11 cellular contexts compared by ENCODE assay signal in genomic region chr5:151683936-151684586, GRCh38. TPM values are rescaled to one million over a fixed set of nuclear protein-coding genes. Genes with fewer than 3 reads are reported as not detected.
DNase-seq lines count a peak whose midpoint lies in the region; TF ChIP-seq lines count a peak whose summit lies in the region.
"Had no signal": no experiment of that assay in that cellular context is flagged by ENCODE, and none has a peak within 500 bp of the region (broad histone marks: within the 10 kb centered on the region; RNA-seq: fewer than 3 reads in every experiment).

No MANE protein-coding gene starts in this region.

- peaks cover 13 to 61% (median 49%) of the 10 kb centered on the region in 10 experiments for H3K4me1 ChIP-seq in BLaER1 treated with 17β-estradiol and CSF1 and Interleukin-3, amounts not matched to agents 10 nM and 100 nM
- no peaks in the 10 kb centered on the region for H3K4me1 ChIP-seq in prostate gland (replicated peaks)

- H3K27me3 ChIP-seq in BLaER1 treated with 17β-estradiol and CSF1 and Interleukin-3, amounts not matched to agents 10 nM and 100 nM, result peaks cover 0 to 9% (median 0%) of the 10 kb centered on the region in 11 experiments; a peak in 3 of 22 replicates
- H3K27me3 ChIP-seq in prostate gland (replicated peaks; ENCODE audit: insufficient read depth), result no peaks in the 10 kb centered on the region

- CTCF ChIA-PET in activated CD4-positive, alpha-beta memory T cell treated with anti-CD3 and anti-CD28 coated beads, Interleukin-2, amount 10 ng/mL, durations not matched to agents 7 days and 5 days (lab: Charles Lee), result interaction anchor here (0.7 to 2.5 kb wide), 4 partner anchors 24 to 55 kb away, joined by 3 to 8 read pairs (median 4); no protein-coding TSS in a partner anchor
- CTCF ChIA-PET in GM10248 (lab: Yijun Ruan, JAX), result interaction anchor here (1.4 to 5.6 kb wide), 11 partner anchors 9 to 57 kb away, joined by 4 to 38 read pairs (median 5); no protein-coding TSS in a partner anchor

- no peak overlapping the region for H3K27ac Mint-ChIP-seq in activated CD4-positive, alpha-beta memory T cell treated with anti-CD3 and anti-CD28 coated beads, Interleukin-2, amount 10 ng/mL, durations not matched to agents 7 days and 5 days
- H3K27ac Mint-ChIP-seq: activated B cell treated with CpG ODN at 0.5 μM for 24 hours; activated naive CD8-positive, alpha-beta T cell had no signal

- TF ChIP-seq CTCF in fibroblast of villous mesenchyme (IDR thresholded peaks at IDR 0.05; ENCODE audit: insufficient read depth, low read depth, low read length) (no peak), prostate gland (IDR thresholded peaks at IDR 0.05) (no peak), GM10248 (IDR thresholded peaks at IDR 0.05; ENCODE audit: control extremely low read depth, extremely low read depth, low read depth, missing control alignments) (no peak)

- POLR2A ChIA-PET in activated CD4-positive, alpha-beta memory T cell treated with anti-CD3 and anti-CD28 coated beads, Interleukin-2, amount 10 ng/mL, durations not matched to agents 7 days and 5 days (lab: Charles Lee), result no interaction called here
- POLR2A ChIA-PET in GM10248 (lab: Yijun Ruan, JAX), result interaction anchor here (0.6 to 0.7 kb wide), 2 partner anchors 55 to 256 kb away, joined by 3 to 4 read pairs; no protein-coding TSS in a partner anchor

- H4K20me1 ChIP-seq in BLaER1 treated with 17β-estradiol and CSF1 and Interleukin-3, amounts not matched to agents 10 nM and 100 nM, result no peaks in the 10 kb centered on the region

- peaks cover 11% of the 10 kb centered on the region for H3K4me1 Mint-ChIP-seq in activated CD4-positive, alpha-beta memory T cell treated with anti-CD3 and anti-CD28 coated beads, Interleukin-2, amount 10 ng/mL, durations not matched to agents 7 days and 5 days

- H3K4me3 ChIP-seq in BLaER1 treated with 17β-estradiol and CSF1 and Interleukin-3, amounts not matched to agents 10 nM and 100 nM, result no peak overlapping the region
- peak overlapping the region; percentile 95 for H3K4me3 ChIP-seq in SK-N-MC
- H3K4me3 ChIP-seq in fibroblast of villous mesenchyme (ENCODE audit: low read depth, low read length), result peak overlapping the region; percentile 84
- H3K4me3 ChIP-seq in prostate gland, result peak overlapping the region in 1 of 2 donors; percentile 7

- H3K4me3 Mint-ChIP-seq in activated CD4-positive, alpha-beta memory T cell treated with anti-CD3 and anti-CD28 coated beads, Interleukin-2, amount 10 ng/mL, durations not matched to agents 7 days and 5 days, result no peak overlapping the region
- H3K4me3 Mint-ChIP-seq: activated B cell treated with CpG ODN at 0.5 μM for 24 hours; activated naive CD8-positive, alpha-beta T cell had no signal

- DNase-seq in SK-N-MC (ENCODE audit: low read depth, low spot score) (no peak), fibroblast of villous mesenchyme (ENCODE audit: low read depth) (peak; percentile 60), prostate gland (ENCODE audit: low spot score) (no peak), head of caudate nucleus (no peak), iPS-NIHi11 (ENCODE audit: low spot score) (no peak), GM10248 (ENCODE audit: extremely low spot score) (no peak)
- no peak for DNase-seq in activated CD4-positive, alpha-beta memory T cell treated with anti-CD3 and anti-CD28 coated beads, Interleukin-2, amount 10 ng/mL, durations not matched to agents 7 days and 5 days
- DNase-seq: activated B cell treated with CpG ODN at 0.5 μM for 24 hours, NCI-H69 had no signal

- WGBS in prostate gland, result 64% methylated on average over 2 of the region's 2 CpGs

- no peak for TF ChIP-seq POLR2A in prostate gland (IDR thresholded peaks at IDR 0.05)

- no peaks in the 10 kb centered on the region for H3K36me3 Mint-ChIP-seq in activated CD4-positive, alpha-beta memory T cell treated with anti-CD3 and anti-CD28 coated beads, Interleukin-2, amount 10 ng/mL, durations not matched to agents 7 days and 5 days (ENCODE audit: low read depth)
- H3K36me3 Mint-ChIP-seq: activated naive CD8-positive, alpha-beta T cell had no signal

- H3K9me3 ChIP-seq in BLaER1 treated with 17β-estradiol and CSF1 and Interleukin-3, amounts not matched to agents 10 nM and 100 nM (replicated peaks in 1 of 11), result no peaks in the 10 kb centered on the region
- H3K9me3 ChIP-seq in SK-N-MC (ENCODE audit: low read depth, low read length), result no peaks in the 10 kb centered on the region
- no peaks in the 10 kb centered on the region for H3K9me3 ChIP-seq in prostate gland

- H3K36me3 ChIP-seq in BLaER1 treated with 17β-estradiol and CSF1 and Interleukin-3, amounts not matched to agents 10 nM and 100 nM, result no peaks in the 10 kb centered on the region
- H3K36me3 ChIP-seq in SK-N-MC (ENCODE audit: insufficient read depth, low read length) (peaks cover 10% of the 10 kb centered on the region), prostate gland (no peaks in the 10 kb centered on the region)

- peaks cover 33% of the 10 kb centered on the region for H3K27me3 Mint-ChIP-seq in activated CD4-positive, alpha-beta memory T cell treated with anti-CD3 and anti-CD28 coated beads, Interleukin-2, amount 10 ng/mL, durations not matched to agents 7 days and 5 days

- no peak overlapping the region for H3K9ac ChIP-seq in BLaER1 treated with 17β-estradiol and CSF1 and Interleukin-3, amounts not matched to agents 10 nM and 100 nM
- peak overlapping the region; percentile 56 for H3K9ac ChIP-seq in SK-N-MC (ENCODE audit: insufficient read length)

- no peaks in the 10 kb centered on the region for H3K9me3 Mint-ChIP-seq in activated CD4-positive, alpha-beta memory T cell treated with anti-CD3 and anti-CD28 coated beads, Interleukin-2, amount 10 ng/mL, durations not matched to agents 7 days and 5 days
- H3K9me3 Mint-ChIP-seq: activated B cell treated with CpG ODN at 0.5 μM for 24 hours had no signal

- intact Hi-C loops in prostate gland (cut with DNase I) (no loop called here), head of caudate nucleus (cut with DNase I) (no loop called here)

- peak overlapping the region in 1 of 11 experiments; percentile 0; a peak in 1 of 22 replicates for H3K27ac ChIP-seq in BLaER1 treated with 17β-estradiol and CSF1 and Interleukin-3, amounts not matched to agents 10 nM and 100 nM
- H3K27ac ChIP-seq in SK-N-MC, result peak overlapping the region; percentile 94
- peak overlapping the region; percentile 80 to 83 for H3K27ac ChIP-seq in prostate gland

- H3K4me2 ChIP-seq in BLaER1 treated with 17β-estradiol and CSF1 and Interleukin-3, amounts not matched to agents 10 nM and 100 nM, result peak overlapping the region in 8 of 11 experiments; percentile 69 to 92 (median 85); a peak in 15 of 22 replicates

RNA-seq across cellular contexts. Expression of gene SPARC, which starts 2.7 kb away (rescaled TPM):
- total RNA-seq in fibroblast of villous mesenchyme, result 1,969 and 2,230 TPM in 2 replicates
- 1,000 to 10,000 TPM in 1 of 2 donors, 100 to 1,000 TPM in 1; 101 to 2,249 TPM for total RNA-seq in prostate gland
- total RNA-seq in activated CD4-positive, alpha-beta memory T cell treated with anti-CD3 and anti-CD28 coated beads, Interleukin-2, amount 10 ng/mL, durations not matched to agents 7 days and 5 days, result under 1 TPM in 1 of 2 experiments, not detected in 1; 0.25 TPM
- total RNA-seq: activated B cell treated with CpG ODN at 0.5 μM for 24 hours had no signal

Comparison
In these comparisons a context has a peak if more than half of its experiments do, and no peak if none do; other contexts are left out.
1. H3K4me3 ChIP-seq: peak in SK-N-MC (single experiment) and fibroblast of villous mesenchyme (single experiment); none in BLaER1 treated with 17β-estradiol and CSF1 and Interleukin-3, amounts not matched to agents 10 nM and 100 nM (0 of 10).
2. RNA of gene SPARC, which starts 2.7 kb away (total RNA-seq): 101 to 2,249 TPM in prostate gland and 1,969 to 2,230 TPM in fibroblast of villous mesenchyme; 0.25 TPM in activated CD4-positive, alpha-beta memory T cell treated with anti-CD3 and anti-CD28 coated beads, Interleukin-2, amount 10 ng/mL, durations not matched to agents 7 days and 5 days; every median in the first group is over 10 times any median in the second.